Comparison of ENCODE assay signal across 9 cellular contexts in the genomic region with DNA sequence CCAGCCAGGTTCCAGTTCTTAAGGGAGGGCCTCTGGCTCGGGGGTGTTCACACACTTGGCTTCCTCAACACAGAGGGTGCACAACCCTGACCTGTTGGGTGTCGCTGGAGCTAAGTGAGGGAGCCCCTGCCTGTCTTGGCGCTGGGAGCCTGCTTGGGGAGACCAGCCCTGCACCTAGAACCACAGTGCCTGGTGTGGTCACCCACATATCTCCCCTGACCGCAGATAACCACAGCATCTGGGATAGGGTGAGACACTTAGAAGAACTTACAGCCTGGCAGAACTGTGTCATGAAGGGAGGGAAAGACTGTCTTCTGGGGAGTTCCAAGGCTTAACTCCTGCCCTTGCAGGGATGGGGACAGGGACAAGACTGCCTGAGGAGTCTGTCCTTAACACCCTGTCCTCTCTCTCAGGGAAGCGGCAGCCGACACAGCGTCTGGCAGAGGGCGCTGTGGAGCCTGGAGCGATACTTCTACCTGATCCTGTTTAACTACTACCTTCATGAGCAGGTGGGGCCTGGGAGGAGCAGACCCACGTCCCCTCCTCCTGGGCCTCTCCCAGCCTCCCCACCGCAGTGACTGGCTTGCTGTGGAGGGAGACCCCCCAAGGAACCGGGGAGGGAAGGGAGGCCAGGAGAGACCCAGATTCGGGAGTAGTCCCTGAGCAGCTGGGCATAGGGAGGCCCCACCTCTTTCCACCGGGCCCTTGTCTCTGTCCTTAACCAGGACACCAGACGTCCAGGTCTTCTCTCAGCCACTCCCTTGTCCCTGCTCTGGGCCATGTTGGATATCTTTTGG. TPM values are rescaled to one million over a fixed set of nuclear protein-coding genes. Genes with fewer than 3 reads are reported as not detected.
DNase-seq lines count a peak whose midpoint lies in the region; ATAC-seq and TF ChIP-seq lines count a peak whose summit lies in the region.
"Had no signal": no experiment of that assay in that cellular context is flagged by ENCODE, and none has a peak within 500 bp of the region (broad histone marks: within the 10 kb centered on the region; RNA-seq: fewer than 3 reads in every experiment).

No MANE protein-coding gene starts in this region.

- TF ChIP-seq CTCF in NB4 (IDR thresholded peaks at IDR 0.05; ENCODE audit: low read depth, low read length) (peak; percentile 68), cardiac fibroblast (IDR thresholded peaks at IDR 0.05; ENCODE audit: low read depth, low read length) (peak; percentile 33), psoas muscle (IDR thresholded peaks at IDR 0.05) (peak; percentile 26)

- H3K27ac ChIP-seq in psoas muscle = no peak overlapping the region
- H3K27ac ChIP-seq: ovary had no signal

- no peak for TF ChIP-seq POLR2A in NB4 (IDR thresholded peaks at IDR 0.05; ENCODE audit: extremely low read depth, insufficient read length)

- no peak overlapping the region for H3K4me3 ChIP-seq in NB4 (ENCODE audit: low read depth, low read length)
- no peak overlapping the region for H3K4me3 ChIP-seq in cardiac fibroblast (replicated peaks in 1 of 2; ENCODE audit: low read depth in 2 of 2, low read length in 2 of 2)
- H3K4me3 ChIP-seq in psoas muscle = no peak overlapping the region
- H3K4me3 ChIP-seq: ovary had no signal

- H3K36me3 ChIP-seq in psoas muscle (ENCODE audit: insufficient read depth in 1 of 2, low read depth in 1 of 2) = peaks cover 0 to 7% of the 10 kb centered on the region in 2 donors
- H3K36me3 ChIP-seq: ovary had no signal

- H3K4me1 ChIP-seq in psoas muscle = no peaks in the 10 kb centered on the region

- ATAC-seq in psoas muscle (peak in 2 of 4 donors; percentile 31 to 48), GM21723 (IDR thresholded peaks at IDR 0.05; ENCODE audit: unreplicated experiment) (no peak), HG03097 (IDR thresholded peaks at IDR 0.05; ENCODE audit: low FRiP score, unreplicated experiment) (no peak)

- no peaks in the 10 kb centered on the region for H3K9me3 ChIP-seq in psoas muscle
- H3K9me3 ChIP-seq: ovary had no signal

- DNase-seq in DMS 273 (lab: John Stamatoyannopoulos, UW; ENCODE audit: unreplicated experiment) (peak; percentile 24), DMS 273 treated with DMSO at 0.1 percent for 48 hours (lab: John Stamatoyannopoulos, UW) (no peak), NB4 (ENCODE audit: low read depth) (no peak), cardiac fibroblast (ENCODE audit: low read depth in 2 of 2) (no peak), psoas muscle (no peak), NCI-H524 (lab: John Stamatoyannopoulos, UW) (no peak)
- DNase-seq: ovary had no signal

- WGBS in psoas muscle, 3 donors = 79 to 82% (median 80%) methylated on average over 14 to 15 of the region's 15 CpGs

- H3K27me3 ChIP-seq in psoas muscle (ENCODE audit: insufficient read depth in 3 of 3, low read length in 2 of 3) = peaks cover 0 to 2% (median 0%) of the 10 kb centered on the region in 3 donors
- H3K27me3 ChIP-seq: ovary had no signal

- intact Hi-C loops in psoas muscle (cut with DNase I) = no loop called here

RNA-seq across cellular contexts. Expression of gene PALD1, which starts 59.0 kb away (rescaled TPM):
- 1 to 10 TPM; 2.8 to 4.0 (median 3.3) TPM for total RNA-seq in psoas muscle
- 1 to 10 TPM; 1.0 to 2.5 (median 2.4) TPM for polyA plus RNA-seq in psoas muscle
